In the genomic region with DNA sequence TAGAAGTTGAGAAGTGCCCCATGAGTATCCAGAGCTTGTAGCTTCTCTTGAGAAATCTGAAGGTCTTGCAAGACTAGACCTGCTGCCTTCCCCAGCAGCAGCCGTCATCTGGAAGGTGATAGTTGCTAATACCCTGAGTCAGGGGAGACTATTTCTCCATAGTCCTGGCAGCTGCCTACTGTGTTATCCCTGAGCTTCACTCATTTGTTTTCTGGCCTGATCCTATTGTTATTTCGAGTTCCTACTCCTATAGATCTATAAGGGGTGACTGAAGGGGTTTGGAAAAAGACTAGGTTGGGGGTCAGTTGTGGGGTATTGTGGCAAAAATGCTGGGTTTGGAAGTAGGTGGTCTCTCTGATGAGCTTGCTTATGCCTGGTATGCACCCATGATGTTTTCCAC, we compare ENCODE assay signal across 24 cellular contexts.
"Had no signal": no experiment of that assay in that cellular context is flagged by ENCODE, and none has a peak within 500 bp of the region (broad histone marks: within the 10 kb centered on the region; RNA-seq: fewer than 3 reads in every experiment).

No MANE protein-coding gene starts in this region.

- H3K27ac ChIP-seq: body of pancreas, dorsolateral prefrontal cortex, psoas muscle, right lobe of liver, stomach, testis had no signal

- H3K36me3 ChIP-seq: right lobe of liver, stomach had no signal

- H3K4me1 Mint-ChIP-seq: activated B cell treated with CpG ODN at 0.5 μM for 24 hours; activated CD4-positive, alpha-beta memory T cell treated with anti-CD3 and anti-CD28 coated beads, Interleukin-2, amount 10 ng/mL, durations not matched to agents 7 days and 5 days; activated naive CD8-positive, alpha-beta T cell treated with anti-CD3 and anti-CD28 coated beads, Interleukin-2, amount 10 ng/mL, durations not matched to agents 7 days and 5 days; memory B cell; naive thymus-derived CD4-positive, alpha-beta T cell had no signal

- H3K4me2 ChIP-seq: smooth muscle cell had no signal

- H3K4me3 ChIP-seq: body of pancreas, dorsolateral prefrontal cortex, psoas muscle, right lobe of liver, smooth muscle cell, stomach, testis had no signal

- H3K27me3 ChIP-seq: body of pancreas, dorsolateral prefrontal cortex, right lobe of liver, stomach, testis had no signal

- H3K27ac Mint-ChIP-seq: activated B cell treated with CpG ODN at 0.5 μM for 24 hours; activated CD4-positive, alpha-beta memory T cell treated with anti-CD3 and anti-CD28 coated beads, Interleukin-2, amount 10 ng/mL, durations not matched to agents 7 days and 5 days; activated naive CD8-positive, alpha-beta T cell treated with anti-CD3 and anti-CD28 coated beads, Interleukin-2, amount 10 ng/mL, durations not matched to agents 7 days and 5 days; activated T-cell treated with anti-CD3 and anti-CD28 coated beads, Interleukin-2, amount 50 U/mL, for 24 hours; activated T-helper 2 cell treated with anti-CD3 and anti-CD28 coated beads, Interferon-gamma antibody, Interleukin-2, Interleukin-4, amounts not matched to agents 10 μg/mL and 5 μg/mL and 100 μg/mL, durations not matched to agents 14 hours and 24 hours and 36 hours; memory B cell; naive thymus-derived CD4-positive, alpha-beta T cell; T-helper 2 cell treated with Interferon-gamma antibody and Interleukin-4, amounts not matched to agents 5 μg/mL and 100 μg/mL, for 36 hours; type B pancreatic cell had no signal

- DNase-seq: activated B cell treated with CpG ODN at 0.5 μM for 24 hours; activated CD4-positive, alpha-beta memory T cell treated with anti-CD3 and anti-CD28 coated beads, Interleukin-2, amount 10 ng/mL, durations not matched to agents 7 days and 5 days; activated CD4-positive, alpha-beta T cell treated with anti-CD3 and anti-CD28 coated beads for 4 hours; activated naive CD4-positive, alpha-beta T cell treated with Interleukin-2 at 50 U/mL for 16 hours; activated naive CD8-positive, alpha-beta T cell treated with anti-CD3 and anti-CD28 coated beads, Interleukin-2, amount 10 ng/mL, durations not matched to agents 7 days and 5 days; activated T-cell treated with anti-CD3 and anti-CD28 coated beads, Interleukin-2, amount 50 U/mL, for 24 hours; amygdala; body of pancreas; caudate nucleus; dorsolateral prefrontal cortex; foreskin melanocyte; glutamatergic neuron; hippocampal formation; naive thymus-derived CD4-positive, alpha-beta T cell; psoas muscle; right lobe of liver; stimulated activated CD4-positive, alpha-beta T cell treated with anti-CD3 and anti-CD28 coated beads, Interleukin-4, amount 100 ng/mL, for 1 hour; stomach; testis had no signal

- H3K36me3 Mint-ChIP-seq: activated naive CD8-positive, alpha-beta T cell treated with anti-CD3 and anti-CD28 coated beads, Interleukin-2, amount 10 ng/mL, durations not matched to agents 7 days and 5 days; memory B cell; naive thymus-derived CD4-positive, alpha-beta T cell; type B pancreatic cell had no signal

- ATAC-seq: body of pancreas; naive thymus-derived CD4-positive, alpha-beta T cell; psoas muscle; right lobe of liver had no signal

- H3K9me3 ChIP-seq: body of pancreas, psoas muscle, right lobe of liver, stomach, testis had no signal

- H3K4me1 ChIP-seq: body of pancreas, psoas muscle, right lobe of liver, stomach, testis had no signal

- H3K4me3 Mint-ChIP-seq: activated B cell treated with CpG ODN at 0.5 μM for 24 hours; activated CD4-positive, alpha-beta memory T cell treated with anti-CD3 and anti-CD28 coated beads, Interleukin-2, amount 10 ng/mL, durations not matched to agents 7 days and 5 days; activated naive CD8-positive, alpha-beta T cell treated with anti-CD3 and anti-CD28 coated beads, Interleukin-2, amount 10 ng/mL, durations not matched to agents 7 days and 5 days; activated T-cell treated with anti-CD3 and anti-CD28 coated beads, Interleukin-2, amount 50 U/mL, for 24 hours; memory B cell; naive thymus-derived CD4-positive, alpha-beta T cell; T-helper 2 cell treated with Interferon-gamma antibody and Interleukin-4, amounts not matched to agents 5 μg/mL and 100 μg/mL, for 36 hours; type B pancreatic cell had no signal

- H3K9me3 Mint-ChIP-seq: activated B cell treated with CpG ODN at 0.5 μM for 24 hours; activated naive CD8-positive, alpha-beta T cell treated with anti-CD3 and anti-CD28 coated beads, Interleukin-2, amount 10 ng/mL, durations not matched to agents 7 days and 5 days; activated T-helper 2 cell treated with anti-CD3 and anti-CD28 coated beads, Interferon-gamma antibody, Interleukin-2, Interleukin-4, amounts not matched to agents 10 μg/mL and 5 μg/mL and 100 μg/mL, durations not matched to agents 14 hours and 24 hours and 36 hours; memory B cell; type B pancreatic cell had no signal

- H3K27me3 Mint-ChIP-seq: activated B cell treated with CpG ODN at 0.5 μM for 24 hours; activated CD4-positive, alpha-beta memory T cell treated with anti-CD3 and anti-CD28 coated beads, Interleukin-2, amount 10 ng/mL, durations not matched to agents 7 days and 5 days; activated naive CD8-positive, alpha-beta T cell treated with anti-CD3 and anti-CD28 coated beads, Interleukin-2, amount 10 ng/mL, durations not matched to agents 7 days and 5 days; activated T-cell treated with anti-CD3 and anti-CD28 coated beads, Interleukin-2, amount 50 U/mL, for 24 hours; memory B cell; naive thymus-derived CD4-positive, alpha-beta T cell had no signal
